Comparison of ENCODE assay signal across 13 cellular contexts in the genomic region with DNA sequence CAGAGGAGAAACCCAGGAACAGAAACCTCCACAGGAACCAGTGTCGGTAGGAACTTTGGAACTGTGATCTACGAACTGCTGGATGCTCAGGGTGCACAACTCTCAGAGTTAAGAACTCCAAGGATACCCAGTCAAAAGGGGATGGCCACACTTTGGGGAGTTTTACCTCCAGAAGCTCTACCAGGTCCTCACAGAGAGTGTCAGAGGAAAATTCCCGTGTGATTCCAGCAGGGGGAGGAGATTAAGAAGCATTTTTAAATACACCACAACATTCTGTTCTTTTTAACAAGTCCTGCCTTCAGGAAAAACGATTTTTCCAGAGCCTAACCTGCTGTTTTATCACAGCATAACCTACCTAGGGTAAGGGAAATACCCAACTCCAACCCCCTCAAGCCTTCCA.
DNase-seq lines count a peak whose midpoint lies in the region; ATAC-seq, FAIRE-seq and TF ChIP-seq lines count a peak whose summit lies in the region.
"Had no signal": no experiment of that assay in that cellular context is flagged by ENCODE, and none has a peak within 500 bp of the region (broad histone marks: within the 10 kb centered on the region; RNA-seq: fewer than 3 reads in every experiment).

No MANE protein-coding gene starts in this region.

- POLR2A ChIA-PET in Caco-2 (lab: Charles Lee): no interaction called here

- no peak overlapping the region for H3K4me3 Mint-ChIP-seq in Caco-2 (ENCODE audit: unreplicated experiment)
- H3K4me3 Mint-ChIP-seq in activated naive CD4-positive, alpha-beta T cell treated with anti-CD3 and anti-CD28 coated beads, Interleukin-2, amount 10 ng/mL, durations not matched to agents 7 days and 5 days: no peak overlapping the region

- intact Hi-C loops in Caco-2 (cut with micrococcal nuclease; ENCODE audit: unreplicated experiment): loop anchor here (2.0 kb wide), 1 partner anchor 354 kb away; no protein-coding TSS in a partner anchor
- intact Hi-C loops in right lobe of liver (cut with DNase I): no loop called here
- intact Hi-C loops in pancreas (cut with DNase I): no loop called here

- no peaks in the 10 kb centered on the region for H3K36me3 ChIP-seq in Caco-2 (ENCODE audit: control insufficient read depth, insufficient read depth, low read length)
- no peaks in the 10 kb centered on the region for H3K36me3 ChIP-seq in bronchial epithelial cell (ENCODE audit: control insufficient read depth, insufficient read depth, low read length)
- no peaks in the 10 kb centered on the region for H3K36me3 ChIP-seq in right lobe of liver
- H3K36me3 ChIP-seq in upper lobe of left lung: no peaks in the 10 kb centered on the region
- H3K36me3 ChIP-seq in pancreas: no peaks in the 10 kb centered on the region
- H3K36me3 ChIP-seq: thoracic aorta had no signal

- no peaks in the 10 kb centered on the region for H3K4me1 ChIP-seq in Caco-2
- H3K4me1 ChIP-seq in right lobe of liver: no peaks in the 10 kb centered on the region
- H3K4me1 ChIP-seq in upper lobe of left lung: no peaks in the 10 kb centered on the region
- no peaks in the 10 kb centered on the region for H3K4me1 ChIP-seq in pancreas

- H3K4me1 Mint-ChIP-seq in Caco-2 (ENCODE audit: low read depth, unreplicated experiment): no peaks in the 10 kb centered on the region
- H3K4me1 Mint-ChIP-seq in activated naive CD4-positive, alpha-beta T cell treated with anti-CD3 and anti-CD28 coated beads, Interleukin-2, amount 10 ng/mL, durations not matched to agents 7 days and 5 days: no peaks in the 10 kb centered on the region

- TF ChIP-seq CTCF in Caco-2 (IDR thresholded peaks at IDR 0.05; ENCODE audit: insufficient read depth in 1 of 2, low read depth in 1 of 2, low read length in 1 of 2, severe bottlenecking in 1 of 2, unreplicated experiment in 1 of 2) (peak; percentile 38 to 50), bronchial epithelial cell (IDR thresholded peaks at IDR 0.05; ENCODE audit: insufficient read depth, low read length, severe bottlenecking) (peak; percentile 19), right lobe of liver (IDR thresholded peaks at IDR 0.05) (peak in 3 of 4 donors; percentile 12 to 26 (median 21)), upper lobe of left lung (IDR thresholded peaks at IDR 0.05) (no peak), pancreas (IDR thresholded peaks at IDR 0.05) (peak in 1 of 4 donors; percentile 8)

- no peak overlapping the region for H3K4me3 ChIP-seq in Caco-2 (ENCODE audit: low read depth, low read length)
- H3K4me3 ChIP-seq in bronchial epithelial cell (ENCODE audit: low read depth, low read length): no peak overlapping the region
- no peak overlapping the region for H3K4me3 ChIP-seq in right lobe of liver
- H3K4me3 ChIP-seq in upper lobe of left lung: no peak overlapping the region
- H3K4me3 ChIP-seq in pancreas: no peak overlapping the region
- H3K4me3 ChIP-seq: thoracic aorta had no signal

- H3K9me3 Mint-ChIP-seq in Caco-2 (ENCODE audit: unreplicated experiment): peaks cover 9% of the 10 kb centered on the region
- H3K9me3 Mint-ChIP-seq in activated naive CD4-positive, alpha-beta T cell treated with anti-CD3 and anti-CD28 coated beads, Interleukin-2, amount 10 ng/mL, durations not matched to agents 7 days and 5 days: peaks cover 12% of the 10 kb centered on the region

- peaks cover 3% of the 10 kb centered on the region for H3K36me3 Mint-ChIP-seq in Caco-2 (ENCODE audit: insufficient read depth, unreplicated experiment)
- H3K36me3 Mint-ChIP-seq in activated naive CD4-positive, alpha-beta T cell treated with anti-CD3 and anti-CD28 coated beads, Interleukin-2, amount 10 ng/mL, durations not matched to agents 7 days and 5 days: no peaks in the 10 kb centered on the region

- H3K27me3 Mint-ChIP-seq in Caco-2 (ENCODE audit: insufficient read depth, unreplicated experiment): no peaks in the 10 kb centered on the region
- H3K27me3 Mint-ChIP-seq in activated naive CD4-positive, alpha-beta T cell treated with anti-CD3 and anti-CD28 coated beads, Interleukin-2, amount 10 ng/mL, durations not matched to agents 7 days and 5 days: no peaks in the 10 kb centered on the region

- H3K27me3 ChIP-seq in Caco-2 (replicated peaks; ENCODE audit: control insufficient read depth, insufficient read depth, low read length): no peaks in the 10 kb centered on the region
- H3K27me3 ChIP-seq in bronchial epithelial cell (ENCODE audit: control insufficient read depth, insufficient read depth, low read length): no peaks in the 10 kb centered on the region
- no peaks in the 10 kb centered on the region for H3K27me3 ChIP-seq in right lobe of liver
- no peaks in the 10 kb centered on the region for H3K27me3 ChIP-seq in upper lobe of left lung
- no peaks in the 10 kb centered on the region for H3K27me3 ChIP-seq in pancreas

- H3K27ac ChIP-seq in right lobe of liver: no peak overlapping the region
- no peak overlapping the region for H3K27ac ChIP-seq in upper lobe of left lung
- no peak overlapping the region for H3K27ac ChIP-seq in pancreas
- H3K27ac ChIP-seq: thoracic aorta had no signal

- H3K9me3 ChIP-seq in Caco-2: peaks cover under 1% of the 10 kb centered on the region; the same call in 1 of the 2 replicates
- H3K9me3 ChIP-seq in right lobe of liver: no peaks in the 10 kb centered on the region
- H3K9me3 ChIP-seq in upper lobe of left lung: peaks cover 0 to 4% (median 0%) of the 10 kb centered on the region in 4 donors
- H3K9me3 ChIP-seq in pancreas: no peaks in the 10 kb centered on the region
- H3K9me3 ChIP-seq: thoracic aorta had no signal

- ATAC-seq in right lobe of liver (peak in 3 of 4 donors; percentile 12 to 38 (median 33)), upper lobe of left lung (ENCODE audit: low FRiP score in 2 of 2) (no peak), pancreas (no peak)
- ATAC-seq: activated CD4-positive, CD25-positive, alpha-beta regulatory T cell treated with anti-CD3 and anti-CD28 coated beads, Interleukin-2, amount 50 U/mL, for 24 hours had no signal

- 27% methylated on average over 3 of the region's 4 CpGs for WGBS in right lobe of liver (ENCODE audit: insufficient coverage, low coverage, low lambda C conversion rate, missing lambda C conversion rate)
- 61 to 77% methylated on average over 4 of the region's 4 CpGs for WGBS in upper lobe of left lung, 2 donors
- 58 to 65% methylated on average over 4 of the region's 4 CpGs for WGBS in pancreas, 2 donors

- FAIRE-seq in bronchial epithelial cell (lab: Jason Lieb, UNC) (peak; percentile 23), pancreas (lab: Jason Lieb, UNC) (no peak)
- FAIRE-seq: H54 had no signal

- peak in 1 of 2 experiments; percentile 34 for DNase-seq in Caco-2
- DNase-seq in HuH-7 (ENCODE audit: low spot score): peak; percentile 6
- peak; percentile 5 for DNase-seq in bronchial epithelial cell (ENCODE audit: low read depth)
- DNase-seq in right lobe of liver: no peak
- DNase-seq in activated naive CD4-positive, alpha-beta T cell treated with anti-CD3 and anti-CD28 coated beads, Interleukin-2, amount 10 ng/mL, durations not matched to agents 7 days and 5 days: no peak
- no peak for DNase-seq in upper lobe of left lung
- DNase-seq in stimulated activated CD4-positive, alpha-beta T cell treated with anti-CD3 and anti-CD28 coated beads, Interleukin-2, amount 100 ng/mL, for 24 hours: no peak
- DNase-seq in pancreas: no peak
- DNase-seq: activated effector memory CD4-positive, alpha-beta T cell treated with anti-CD3 and anti-CD28 coated beads, Interleukin-2, amount 50 U/mL, for 16 hours; NCI-H1417 had no signal

- TF ChIP-seq EP300 in upper lobe of left lung (IDR thresholded peaks at IDR 0.05): no peak

- CTCF ChIA-PET in Caco-2 (lab: Charles Lee): interaction anchor here (0.8 to 1.2 kb wide), 3 partner anchors 10 to 623 kb away, joined by 3 read pairs; no protein-coding TSS in a partner anchor
- CTCF ChIA-PET in activated naive CD4-positive, alpha-beta T cell treated with anti-CD3 and anti-CD28 coated beads, Interleukin-2, amount 10 ng/mL, durations not matched to agents 7 days and 5 days (lab: Charles Lee): no interaction called here

- TF ChIP-seq POLR2A in right lobe of liver (IDR thresholded peaks at IDR 0.05) (no peak), upper lobe of left lung (IDR thresholded peaks at IDR 0.05) (no peak)

- BruUV-seq in Caco-2 (replicated peaks; lab: Mats Ljungman, UMichigan): no TSS peak

- H3K27ac Mint-ChIP-seq in Caco-2 (ENCODE audit: unreplicated experiment): no peak overlapping the region
- H3K27ac Mint-ChIP-seq in activated naive CD4-positive, alpha-beta T cell treated with anti-CD3 and anti-CD28 coated beads, Interleukin-2, amount 10 ng/mL, durations not matched to agents 7 days and 5 days: no peak overlapping the region

Comparison
In these comparisons a context has a peak if more than half of its experiments do, and no peak if none do; other contexts are left out.
1. DNase-seq: peak in HuH-7 (single experiment) and bronchial epithelial cell (single experiment); none in right lobe of liver (0 of 3), activated naive CD4-positive, alpha-beta T cell treated with anti-CD3 and anti-CD28 coated beads, Interleukin-2, amount 10 ng/mL, durations not matched to agents 7 days and 5 days (single experiment), upper lobe of left lung (0 of 2), stimulated activated CD4-positive, alpha-beta T cell treated with anti-CD3 and anti-CD28 coated beads, Interleukin-2, amount 100 ng/mL, for 24 hours (0 of 2) and pancreas (0 of 6).
2. CTCF ChIP-seq: peak in Caco-2 (2 of 2), bronchial epithelial cell (single experiment) and right lobe of liver (3 of 4); none in upper lobe of left lung (0 of 6).
3. ATAC-seq: peak in right lobe of liver (3 of 4); none in upper lobe of left lung (0 of 2) and pancreas (0 of 4).